In the genomic region with DNA sequence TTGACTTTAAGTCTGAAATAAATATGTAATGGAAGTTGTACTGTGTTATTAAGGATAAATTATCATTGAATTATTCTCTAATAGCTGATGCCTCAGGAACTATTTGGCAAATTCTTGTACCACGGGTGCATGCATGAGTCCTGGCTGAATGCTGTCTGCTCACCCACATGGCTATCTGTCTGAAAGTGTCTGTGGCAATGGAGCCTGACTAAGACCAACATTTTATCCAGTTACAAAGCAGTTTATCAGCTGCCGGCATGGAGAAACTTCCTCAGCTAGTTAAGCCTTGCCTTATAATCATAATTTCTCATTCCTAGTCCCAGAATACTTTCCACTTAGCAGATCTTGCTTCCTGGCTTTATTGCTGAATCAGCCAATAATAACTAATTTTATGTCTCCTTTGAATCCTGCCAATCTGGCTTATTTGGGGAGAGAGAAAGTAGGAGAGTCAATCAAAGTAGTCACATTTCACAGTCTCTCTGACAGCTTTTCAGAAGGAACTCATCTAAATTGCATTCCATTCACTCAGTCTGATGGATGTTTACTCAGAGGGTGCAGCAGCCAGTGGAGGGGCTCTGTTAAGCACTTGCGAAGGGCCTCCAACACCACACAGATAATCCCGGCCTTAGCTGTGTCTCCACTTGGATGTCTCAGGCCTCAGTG, we compare ENCODE assay signal across 30 cellular contexts.
DNase-seq lines count a peak whose midpoint lies in the region; FAIRE-seq and TF ChIP-seq lines count a peak whose summit lies in the region.
"Had no signal": no experiment of that assay in that cellular context is flagged by ENCODE, and none has a peak within 500 bp of the region (broad histone marks: within the 10 kb centered on the region; RNA-seq: fewer than 3 reads in every experiment).

No MANE protein-coding gene starts in this region.

- no peaks in the 10 kb centered on the region for H3K79me2 ChIP-seq in endothelial cell of umbilical vein (ENCODE audit: control insufficient read depth, insufficient read depth, low read length)

- H3K36me3 Mint-ChIP-seq in Caco-2 (ENCODE audit: insufficient read depth, unreplicated experiment) = no peaks in the 10 kb centered on the region
- H3K36me3 Mint-ChIP-seq: stimulated activated naive B cell treated with anti-CD40 and anti-IgM and Interleukin-4, amounts not matched to agents 10 μg/mL and 1 μg/mL and 100 μg/mL, for 72 hours had no signal

- H2AFZ ChIP-seq in endothelial cell of umbilical vein (ENCODE audit: low read depth, low read length) = peak overlapping the region; percentile 35

- no TSS peak for BruUV-seq in endothelial cell of umbilical vein (replicated peaks; lab: Mats Ljungman, UMichigan)
- no TSS peak for BruUV-seq in Caco-2 (replicated peaks; lab: Mats Ljungman, UMichigan)

- H4K20me1 ChIP-seq in endothelial cell of umbilical vein (replicated peaks; ENCODE audit: control insufficient read depth, extremely low read depth, insufficient read depth, low read length) = no peaks in the 10 kb centered on the region

- H3K4me3 ChIP-seq in endothelial cell of umbilical vein (replicated peaks in 1 of 3; ENCODE audit: insufficient read depth in 1 of 3, low read depth in 1 of 3, low read length in 3 of 3) (no peak overlapping the region), Caco-2 (ENCODE audit: low read depth, low read length) (no peak overlapping the region)
- H3K4me3 ChIP-seq: lower lobe of right lung, Peyer's patch, sigmoid colon had no signal

- H3K27ac Mint-ChIP-seq in Caco-2 (ENCODE audit: unreplicated experiment) = no peak overlapping the region
- H3K27ac Mint-ChIP-seq: progenitor cell of endocrine pancreas; stimulated activated naive B cell treated with anti-CD40 and anti-IgM and Interleukin-4, amounts not matched to agents 10 μg/mL and 1 μg/mL and 100 μg/mL, for 72 hours had no signal

- H3K9me3 Mint-ChIP-seq in Caco-2 (ENCODE audit: unreplicated experiment) = no peaks in the 10 kb centered on the region
- H3K9me3 Mint-ChIP-seq: stimulated activated naive B cell treated with anti-CD40 and anti-IgM and Interleukin-4, amounts not matched to agents 10 μg/mL and 1 μg/mL and 100 μg/mL, for 72 hours had no signal

- no peak for TF ChIP-seq CTCF in endothelial cell of umbilical vein (IDR thresholded peaks at IDR 0.05; ENCODE audit: extremely low read depth in 1 of 2, insufficient read depth in 1 of 2, low read depth in 1 of 2, low read length in 2 of 2)
- TF ChIP-seq CTCF in Caco-2 (IDR thresholded peaks at IDR 0.05; ENCODE audit: insufficient read depth in 1 of 2, low read depth in 1 of 2, low read length in 1 of 2, severe bottlenecking in 1 of 2, unreplicated experiment in 1 of 2) = no peak

- no peak overlapping the region for H3K9ac ChIP-seq in endothelial cell of umbilical vein (replicated peaks; ENCODE audit: extremely low read depth, insufficient read depth, low read length)

- no peaks in the 10 kb centered on the region for H3K4me1 ChIP-seq in endothelial cell of umbilical vein (ENCODE audit: control insufficient read depth, extremely low read depth, insufficient read depth, low read length)
- H3K4me1 ChIP-seq in Caco-2 = no peaks in the 10 kb centered on the region
- H3K4me1 ChIP-seq: lower lobe of right lung, Peyer's patch, sigmoid colon had no signal

- H3K36me3 ChIP-seq in endothelial cell of umbilical vein (ENCODE audit: control insufficient read depth in 2 of 2, extremely low read depth in 1 of 2, insufficient read depth in 2 of 2, low read length in 2 of 2) = no peaks in the 10 kb centered on the region
- no peaks in the 10 kb centered on the region for H3K36me3 ChIP-seq in Caco-2 (ENCODE audit: control insufficient read depth, insufficient read depth, low read length)
- H3K36me3 ChIP-seq: lower lobe of right lung, neutrophil, Peyer's patch, sigmoid colon had no signal

- H3K27ac ChIP-seq in endothelial cell of umbilical vein (ENCODE audit: insufficient read depth, low read depth, low read length) = no peak overlapping the region
- H3K27ac ChIP-seq: C4-2B, lower lobe of right lung, neutrophil, Peyer's patch, sigmoid colon had no signal

- CTCF ChIA-PET in endothelial cell of umbilical vein (lab: Charles Lee) = interaction anchor here (0.6 kb wide), 1 partner anchor 72 kb away, joined by 3 read pairs; no protein-coding TSS in a partner anchor
- CTCF ChIA-PET in Caco-2 (lab: Charles Lee) = no interaction called here

- DNase-seq in AG20443 (ENCODE audit: low spot score) (peak; percentile 52), NCI-H82 (lab: John Stamatoyannopoulos, UW) (peak; percentile 75), endothelial cell of umbilical vein (ENCODE audit: low read depth, low spot score) (no peak), myocyte (ENCODE audit: low read depth) (peak; percentile 7), inferior parietal cortex (ENCODE audit: extremely low spot score) (no peak), germinal center (ENCODE audit: low spot score) (no peak), DMS 273 (lab: John Stamatoyannopoulos, UW; ENCODE audit: unreplicated experiment) (no peak), Caco-2 (no peak)
- DNase-seq: activated CD4-positive, alpha-beta T cell treated with anti-CD3 and anti-CD28 coated beads, Interleukin-2, amount 50 U/mL, for 4 hours; activated CD4-positive, CD25-positive, alpha-beta regulatory T cell; activated CD8-positive, alpha-beta memory T cell treated with anti-CD3 and anti-CD28 coated beads, Interleukin-2, amount 50 U/mL, for 48 hours; activated naive CD4-positive, alpha-beta T cell treated with anti-CD3 and anti-CD28 coated beads, Interleukin-2, amount 50 U/mL, for 16 hours; amygdala; Calu3; cortex of kidney; DND-41; Kasumi-1; lower lobe of right lung; NCI-H1436 treated with DMSO at 0.1 percent for 48 hours; NCI-H2107; Peyer's patch; SHP77 treated with DMSO at 0.1 percent for 48 hours; sigmoid colon; stimulated activated CD4-positive, alpha-beta T cell treated with anti-CD3 and anti-CD28 coated beads, Interleukin-15, amount 100 ng/mL, for 24 hours; stimulated activated naive B cell treated with anti-CD40 and anti-IgM and Interleukin-4, amounts not matched to agents 10 μg/mL and 1 μg/mL and 100 μg/mL, for 72 hours; SW 1271; T1000 had no signal

- no peaks in the 10 kb centered on the region for H3K9me3 ChIP-seq in endothelial cell of umbilical vein (replicated peaks; ENCODE audit: control insufficient read depth, insufficient read depth, low read length)
- no peaks in the 10 kb centered on the region for H3K9me3 ChIP-seq in Caco-2
- H3K9me3 ChIP-seq: lower lobe of right lung, neutrophil, Peyer's patch, sigmoid colon had no signal

- no peaks in the 10 kb centered on the region for H3K27me3 Mint-ChIP-seq in Caco-2 (ENCODE audit: insufficient read depth, unreplicated experiment)
- H3K27me3 Mint-ChIP-seq: progenitor cell of endocrine pancreas; stimulated activated naive B cell treated with anti-CD40 and anti-IgM and Interleukin-4, amounts not matched to agents 10 μg/mL and 1 μg/mL and 100 μg/mL, for 72 hours had no signal

- H3K4me3 Mint-ChIP-seq in Caco-2 (ENCODE audit: unreplicated experiment) = no peak overlapping the region
- H3K4me3 Mint-ChIP-seq: stimulated activated naive B cell treated with anti-CD40 and anti-IgM and Interleukin-4, amounts not matched to agents 10 μg/mL and 1 μg/mL and 100 μg/mL, for 72 hours had no signal

- POLR2A ChIA-PET in endothelial cell of umbilical vein (lab: Charles Lee) (no interaction called here), Caco-2 (lab: Charles Lee) (no interaction called here)

- no peaks in the 10 kb centered on the region for H3K9me1 ChIP-seq in endothelial cell of umbilical vein (replicated peaks; ENCODE audit: control insufficient read depth, extremely low read depth, insufficient read depth, low read length)

- no peak overlapping the region for H3K4me2 ChIP-seq in endothelial cell of umbilical vein (ENCODE audit: insufficient read depth, low read length)

- no peaks in the 10 kb centered on the region for H3K4me1 Mint-ChIP-seq in Caco-2 (ENCODE audit: low read depth, unreplicated experiment)
- H3K4me1 Mint-ChIP-seq: stimulated activated naive B cell treated with anti-CD40 and anti-IgM and Interleukin-4, amounts not matched to agents 10 μg/mL and 1 μg/mL and 100 μg/mL, for 72 hours had no signal

- dilution Hi-C loops in endothelial cell of umbilical vein (cut with MboI; ENCODE audit: extremely low pct_ligation_motif_present, low sequenced_read_pairs) = no loop called here

- intact Hi-C loops in endothelial cell of umbilical vein (cut with micrococcal nuclease) (no loop called here), Caco-2 (cut with micrococcal nuclease; ENCODE audit: unreplicated experiment) (no loop called here)

- H3K27me3 ChIP-seq in endothelial cell of umbilical vein (ENCODE audit: control insufficient read depth in 2 of 2, insufficient read depth in 2 of 2, low read length in 2 of 2) (no peaks in the 10 kb centered on the region), Caco-2 (replicated peaks; ENCODE audit: control insufficient read depth, insufficient read depth, low read length) (no peaks in the 10 kb centered on the region)
- H3K27me3 ChIP-seq: neutrophil, Peyer's patch, sigmoid colon had no signal

- no peak for FAIRE-seq in endothelial cell of umbilical vein (lab: Jason Lieb, UNC)

- no peak for TF ChIP-seq POLR2A in endothelial cell of umbilical vein (IDR thresholded peaks at IDR 0.05; ENCODE audit: low read depth, low read length)

TF ChIP-seq in endothelial cell of umbilical vein, 7 proteins besides CTCF, POLR2A, EP300 and RAD21:
- no peak for TF ChIP-seq JUN (IDR thresholded peaks at IDR 0.05; ENCODE audit: borderline replicate concordance, insufficient read depth, insufficient read length, low read depth)
- no peak for TF ChIP-seq GATA2 (IDR thresholded peaks at IDR 0.05; ENCODE audit: insufficient read depth, insufficient read length, low read depth, low read length)
- TF ChIP-seq EZH2 (IDR thresholded peaks at IDR 0.05; ENCODE audit: borderline replicate concordance, low read depth, low read length, severe bottlenecking) = no peak
- TF ChIP-seq MAX (IDR thresholded peaks at IDR 0.05; ENCODE audit: insufficient read depth, insufficient read length) = no peak
- TF ChIP-seq POLR2AphosphoS5 (IDR thresholded peaks at IDR 0.05; ENCODE audit: insufficient read depth, low read depth, low read length) = no peak
- TF ChIP-seq MYC (IDR thresholded peaks at IDR 0.05; ENCODE audit: low read depth, low read length) = no peak
- no peak for TF ChIP-seq FOS (IDR thresholded peaks at IDR 0.05; ENCODE audit: borderline replicate concordance, insufficient read depth, low read length)
TF ChIP-seq in endothelial cell of umbilical vein: peak in this region for 0.

Comparison
In these comparisons a context has a peak if more than half of its experiments do, and no peak if none do; other contexts are left out.
1. DNase-seq: peak in AG20443 (single experiment), NCI-H82 (single experiment) and myocyte (single experiment); none in endothelial cell of umbilical vein (single experiment), inferior parietal cortex (single experiment), germinal center (single experiment), DMS 273 (single experiment) and Caco-2 (0 of 2).